In genomic region chr21:36068748-36069398, GRCh38 we compare ENCODE assay signal across 9 cellular contexts. TPM values are rescaled to one million over a fixed set of nuclear protein-coding genes. Genes with fewer than 3 reads are reported as not detected.
A peak's percentile ranks its signal among the peaks of the same experiment; 100 is the strongest.
DNase-seq lines count a peak whose midpoint lies in the region; ATAC-seq and TF ChIP-seq lines count a peak whose summit lies in the region.
"Had no signal": no experiment of that assay in that cellular context is flagged by ENCODE, and none has a peak within 500 bp of the region (broad histone marks: within the 10 kb centered on the region; RNA-seq: fewer than 3 reads in every experiment).

No MANE protein-coding gene starts in this region.

- H2BK5ac ChIP-seq in mesenchymal stem cell (ENCODE audit: low read depth, low read length, poor library complexity, severe bottlenecking) = no peak overlapping the region

- CTCF ChIA-PET in activated naive CD4-positive, alpha-beta T cell treated with anti-CD3 and anti-CD28 coated beads, Interleukin-2, amount 10 ng/mL, durations not matched to agents 7 days and 5 days (lab: Charles Lee) = interaction anchor here (1.2 kb wide), 1 partner anchor 9 kb away, joined by 3 read pairs; no protein-coding TSS in a partner anchor

- no peak overlapping the region for H2BK120ac ChIP-seq in mesenchymal stem cell (ENCODE audit: low read depth, low read length)

- no peaks in the 10 kb centered on the region for H3K79me1 ChIP-seq in mesenchymal stem cell (replicated peaks; ENCODE audit: low read length, poor library complexity, severe bottlenecking)

- no peak overlapping the region for H3K14ac ChIP-seq in mesenchymal stem cell (ENCODE audit: low read length in 2 of 2)

- H3K27ac ChIP-seq in adrenal gland = peak overlapping the region in 4 of 5 donors; percentile 45 to 88 (median 70)
- H3K27ac ChIP-seq in mesenchymal stem cell (ENCODE audit: low read length, poor library complexity, severe bottlenecking) = no peak overlapping the region
- peak overlapping the region in 3 of 4 donors; percentile 82 to 86 (median 84) for H3K27ac ChIP-seq in upper lobe of left lung

- H3K9ac ChIP-seq in mesenchymal stem cell (ENCODE audit: low read length) = peak overlapping the region; percentile 90

- H3K4me1 ChIP-seq in adrenal gland (replicated peaks in 1 of 2) = peaks cover 10 to 32% of the 10 kb centered on the region in 2 donors
- H3K4me1 ChIP-seq in mesenchymal stem cell (ENCODE audit: control insufficient read depth, insufficient read depth, low read depth, low read length) = no peaks in the 10 kb centered on the region
- H3K4me1 ChIP-seq in upper lobe of left lung = peaks cover 26 to 35% (median 31%) of the 10 kb centered on the region in 4 donors

- H3K27me3 ChIP-seq in adrenal gland (no peaks in the 10 kb centered on the region), mesenchymal stem cell (ENCODE audit: control insufficient read depth in 1 of 2, insufficient read depth in 1 of 2, low read length in 2 of 2) (peaks cover 0 to 13% of the 10 kb centered on the region in 2 experiments), upper lobe of left lung (no peaks in the 10 kb centered on the region)

- H2BK15ac ChIP-seq in mesenchymal stem cell (ENCODE audit: low read depth, poor library complexity, severe bottlenecking) = no peak overlapping the region

- no peak for TF ChIP-seq EP300 in upper lobe of left lung (IDR thresholded peaks at IDR 0.05)

- no peak overlapping the region for H2AK5ac ChIP-seq in mesenchymal stem cell (ENCODE audit: low read length, severe bottlenecking)

- intact Hi-C loops in adrenal gland (cut with DNase I) = no loop called here

- ATAC-seq in upper lobe of left lung (ENCODE audit: low FRiP score in 2 of 2) = no peak
- no peak for ATAC-seq in HG03378 (IDR thresholded peaks at IDR 0.05; ENCODE audit: unreplicated experiment)

- 95 to 98% (median 95%) methylated on average over 5 of the region's 5 CpGs for WGBS in adrenal gland, 4 donors
- WGBS in mesenchymal stem cell = 99% methylated on average over 4 of the region's 5 CpGs
- 96 to 99% methylated on average over 5 of the region's 5 CpGs for WGBS in upper lobe of left lung, 2 donors

- H3K4me3 ChIP-seq in adrenal gland (no peak overlapping the region), mesenchymal stem cell (ENCODE audit: insufficient read depth in 1 of 2, low read depth in 1 of 2, low read length in 2 of 2) (peak overlapping the region in 1 of 2 experiments; percentile 91), upper lobe of left lung (no peak overlapping the region)

- no peak overlapping the region for H3K23ac ChIP-seq in mesenchymal stem cell (ENCODE audit: low read length in 2 of 2)

- H3K4ac ChIP-seq in mesenchymal stem cell (ENCODE audit: low read depth in 1 of 2, low read length in 2 of 2) = no peak overlapping the region

- peak overlapping the region; percentile 85 for H3K27ac Mint-ChIP-seq in activated naive CD4-positive, alpha-beta T cell treated with anti-CD3 and anti-CD28 coated beads, Interleukin-2, amount 10 ng/mL, durations not matched to agents 7 days and 5 days

- H3K27me3 Mint-ChIP-seq in activated naive CD4-positive, alpha-beta T cell treated with anti-CD3 and anti-CD28 coated beads, Interleukin-2, amount 10 ng/mL, durations not matched to agents 7 days and 5 days = peaks cover 5% of the 10 kb centered on the region

- H3K9me3 ChIP-seq in adrenal gland (replicated peaks in 1 of 3) (no peaks in the 10 kb centered on the region), mesenchymal stem cell (ENCODE audit: control insufficient read depth, low read length) (peaks cover 5% of the 10 kb centered on the region), upper lobe of left lung (peaks cover 0 to 6% (median 4%) of the 10 kb centered on the region in 4 donors)

- H4K8ac ChIP-seq in mesenchymal stem cell (ENCODE audit: low read length) = no peak overlapping the region

- peaks cover 38% of the 10 kb centered on the region for H3K36me3 Mint-ChIP-seq in activated naive CD4-positive, alpha-beta T cell treated with anti-CD3 and anti-CD28 coated beads, Interleukin-2, amount 10 ng/mL, durations not matched to agents 7 days and 5 days

- TF ChIP-seq POLR2A in adrenal gland (IDR thresholded peaks at IDR 0.05) (no peak), upper lobe of left lung (IDR thresholded peaks at IDR 0.05) (no peak)

- peaks cover 53% of the 10 kb centered on the region for H3K4me1 Mint-ChIP-seq in activated naive CD4-positive, alpha-beta T cell treated with anti-CD3 and anti-CD28 coated beads, Interleukin-2, amount 10 ng/mL, durations not matched to agents 7 days and 5 days

- H3K18ac ChIP-seq in mesenchymal stem cell (ENCODE audit: low read depth in 1 of 2, low read length in 2 of 2) = no peak overlapping the region

- no peak overlapping the region for H2BK12ac ChIP-seq in mesenchymal stem cell (ENCODE audit: low read length in 2 of 2)

- H3K9me3 Mint-ChIP-seq in activated naive CD4-positive, alpha-beta T cell treated with anti-CD3 and anti-CD28 coated beads, Interleukin-2, amount 10 ng/mL, durations not matched to agents 7 days and 5 days = peaks cover 14% of the 10 kb centered on the region

- H4K91ac ChIP-seq in mesenchymal stem cell (ENCODE audit: low read length) = no peak overlapping the region

- no peak for DNase-seq in activated naive CD4-positive, alpha-beta T cell treated with anti-CD3 and anti-CD28 coated beads, Interleukin-2, amount 10 ng/mL, durations not matched to agents 7 days and 5 days
- no peak for DNase-seq in activated naive CD4-positive, alpha-beta T cell treated with anti-CD3 and anti-CD28 coated beads, Interleukin-2, amount 50 U/mL, for 16 hours
- DNase-seq in adrenal gland = peak in 1 of 7 donors; percentile 42
- no peak for DNase-seq in mesenchymal stem cell
- DNase-seq in upper lobe of left lung = no peak
- DNase-seq in HuH-7.5 (ENCODE audit: low spot score) = no peak
- no peak for DNase-seq in NCI-H1417 (lab: John Stamatoyannopoulos, UW)
- DNase-seq: stimulated activated CD4-positive, alpha-beta T cell treated with anti-CD3 and anti-CD28 coated beads, Interleukin-15, amount 100 ng/mL, for 24 hours had no signal

- no peak overlapping the region for H2AFZ ChIP-seq in mesenchymal stem cell (ENCODE audit: low read depth, low read length)

- H3K4me2 ChIP-seq in mesenchymal stem cell (ENCODE audit: low read length, poor library complexity, severe bottlenecking) = no peak overlapping the region

- peak overlapping the region; percentile 86 for H3K4me3 Mint-ChIP-seq in activated naive CD4-positive, alpha-beta T cell treated with anti-CD3 and anti-CD28 coated beads, Interleukin-2, amount 10 ng/mL, durations not matched to agents 7 days and 5 days

- H3K36me3 ChIP-seq in adrenal gland (replicated peaks in 1 of 2) (peaks cover 0 to 23% of the 10 kb centered on the region in 2 donors), mesenchymal stem cell (ENCODE audit: control insufficient read depth in 1 of 2, insufficient read depth in 2 of 2, low read depth in 1 of 2, low read length in 2 of 2) (peaks cover 0 to 30% of the 10 kb centered on the region in 2 experiments), upper lobe of left lung (peaks cover 0 to 18% (median 6%) of the 10 kb centered on the region in 4 donors)

- TF ChIP-seq CTCF in adrenal gland (IDR thresholded peaks at IDR 0.05) = no peak
- TF ChIP-seq CTCF in upper lobe of left lung (IDR thresholded peaks at IDR 0.05) = no peak

RNA-seq across cellular contexts. Expression of gene CBR1, which starts 1.0 kb away (rescaled TPM):
- total RNA-seq in adrenal gland (100 to 1,000 TPM in 5 of 8 donors, 10 to 100 TPM in 3; 86.9 to 602 (median 171) TPM), upper lobe of left lung (100 to 1,000 TPM in 3 of 6 donors, 10 to 100 TPM in 3; 62.6 to 322 (median 106) TPM)
- 100 to 1,000 TPM in 1 of 3 donors, 10 to 100 TPM in 2; 38.3 to 135 (median 68.6) TPM for polyA plus RNA-seq in adrenal gland
- polyA plus RNA-seq in mesenchymal stem cell (2013, experiment 1 of 2) = 12.2 TPM
- 12.8 TPM for polyA plus RNA-seq in mesenchymal stem cell (2013, experiment 2 of 2)

RNA-seq across cellular contexts. Expression of gene SETD4, which starts 8.5 kb away (rescaled TPM):
- total RNA-seq in adrenal gland (10 to 100 TPM in 7 of 8 donors, 1 to 10 TPM in 1; 7.9 to 24.5 (median 15.0) TPM), upper lobe of left lung (10 to 100 TPM; 16.0 to 55.5 (median 25.1) TPM)
- 10 to 100 TPM; 12.5 to 19.5 (median 19.5) TPM for polyA plus RNA-seq in adrenal gland
- 10.5 TPM for polyA plus RNA-seq in mesenchymal stem cell (2013, experiment 1 of 2)
- 10.3 TPM for polyA plus RNA-seq in mesenchymal stem cell (2013, experiment 2 of 2)
